Comparison of ENCODE assay signal across 1 cellular context in genomic region chr15:99017322-99017701, GRCh38.
TF ChIP-seq lines count a peak whose summit lies in the region.

No MANE protein-coding gene starts in this region.

TF ChIP-seq in IMR-90, 13 proteins besides CTCF, POLR2A, EP300 and RAD21:
- TF ChIP-seq, protein P1, sequence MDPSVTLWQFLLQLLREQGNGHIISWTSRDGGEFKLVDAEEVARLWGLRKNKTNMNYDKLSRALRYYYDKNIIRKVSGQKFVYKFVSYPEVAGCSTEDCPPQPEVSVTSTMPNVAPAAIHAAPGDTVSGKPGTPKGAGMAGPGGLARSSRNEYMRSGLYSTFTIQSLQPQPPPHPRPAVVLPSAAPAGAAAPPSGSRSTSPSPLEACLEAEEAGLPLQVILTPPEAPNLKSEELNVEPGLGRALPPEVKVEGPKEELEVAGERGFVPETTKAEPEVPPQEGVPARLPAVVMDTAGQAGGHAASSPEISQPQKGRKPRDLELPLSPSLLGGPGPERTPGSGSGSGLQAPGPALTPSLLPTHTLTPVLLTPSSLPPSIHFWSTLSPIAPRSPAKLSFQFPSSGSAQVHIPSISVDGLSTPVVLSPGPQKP (IDR thresholded peaks at IDR 0.05; ENCODE audit: borderline replicate concordance, low read depth, low read length): no peak
- TF ChIP-seq RCOR1 (IDR thresholded peaks at IDR 0.05; ENCODE audit: insufficient replicate concordance, low read length) (no peak), CEBPB (IDR thresholded peaks at IDR 0.05; ENCODE audit: low read depth, low read length) (no peak), MAFK (IDR thresholded peaks at IDR 0.05; ENCODE audit: low read depth, low read length) (no peak), MAZ (IDR thresholded peaks at IDR 0.05; ENCODE audit: borderline replicate concordance, low read depth, low read length) (no peak)
- TF ChIP-seq, protein P2, sequence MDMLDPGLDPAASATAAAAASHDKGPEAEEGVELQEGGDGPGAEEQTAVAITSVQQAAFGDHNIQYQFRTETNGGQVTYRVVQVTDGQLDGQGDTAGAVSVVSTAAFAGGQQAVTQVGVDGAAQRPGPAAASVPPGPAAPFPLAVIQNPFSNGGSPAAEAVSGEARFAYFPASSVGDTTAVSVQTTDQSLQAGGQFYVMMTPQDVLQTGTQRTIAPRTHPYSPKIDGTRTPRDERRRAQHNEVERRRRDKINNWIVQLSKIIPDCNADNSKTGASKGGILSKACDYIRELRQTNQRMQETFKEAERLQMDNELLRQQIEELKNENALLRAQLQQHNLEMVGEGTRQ (IDR thresholded peaks at IDR 0.05; ENCODE audit: low read depth, low read length): no peak
